In the genomic region with DNA sequence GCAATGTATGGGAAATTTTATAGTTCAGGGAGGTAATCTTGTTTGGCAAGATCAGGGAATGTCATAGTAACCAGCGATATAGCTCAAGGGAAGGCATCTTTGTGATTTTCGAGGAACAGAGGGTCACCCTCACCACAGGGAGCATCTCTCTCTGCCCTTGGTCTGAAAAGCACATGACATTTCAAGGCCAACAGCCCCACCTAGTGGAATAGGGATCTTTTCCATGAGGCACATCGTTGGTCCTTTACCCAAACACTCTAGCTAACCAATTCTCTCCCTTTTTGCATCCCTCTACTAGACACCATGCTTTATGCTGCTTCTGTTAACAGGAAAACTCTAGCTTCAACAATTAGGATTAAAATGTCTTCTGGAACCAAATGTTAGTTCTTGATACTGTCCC, we compare ENCODE assay signal across 9 cellular contexts.
A peak's percentile ranks its signal among the peaks of the same experiment; 100 is the strongest.
DNase-seq lines count a peak whose midpoint lies in the region.
"Had no signal": no experiment of that assay in that cellular context is flagged by ENCODE, and none has a peak within 500 bp of the region (broad histone marks: within the 10 kb centered on the region; RNA-seq: fewer than 3 reads in every experiment).

No MANE protein-coding gene starts in this region.

- H3K36me3 Mint-ChIP-seq in activated naive CD4-positive, alpha-beta T cell treated with anti-CD3 and anti-CD28 coated beads for 36 hours (ENCODE audit: low read depth): peaks cover 20% of the 10 kb centered on the region

- intact Hi-C loops in activated naive CD4-positive, alpha-beta T cell treated with anti-CD3 and anti-CD28 coated beads for 36 hours (cut with micrococcal nuclease): loop anchor here (5.0 kb wide), 2 partner anchors 334 to 1534 kb away; no protein-coding TSS in a partner anchor

- H3K9me3 Mint-ChIP-seq in activated naive CD4-positive, alpha-beta T cell treated with anti-CD3 and anti-CD28 coated beads for 36 hours: peaks cover 35% of the 10 kb centered on the region

- no peaks in the 10 kb centered on the region for H3K4me1 ChIP-seq in HAP-1

- CTCF ChIA-PET in activated naive CD4-positive, alpha-beta T cell treated with anti-CD3 and anti-CD28 coated beads for 36 hours (lab: Charles Lee): interaction anchor here (1.7 kb wide), 1 partner anchor 325 kb away, joined by 3 read pairs; no protein-coding TSS in a partner anchor

- no peak overlapping the region for H3K27ac Mint-ChIP-seq in activated naive CD4-positive, alpha-beta T cell treated with anti-CD3 and anti-CD28 coated beads for 36 hours

- DNase-seq in activated gamma-delta T cell treated with Interleukin-2 at 50 U/mL for 16 hours (peak; percentile 19), activated gamma-delta T cell (lab: John Stamatoyannopoulos, UW) (no peak), HAP-1 (ENCODE audit: low spot score in 2 of 2) (peak; percentile 20 to 67), NCI-H460 (ENCODE audit: extremely low read depth, low read depth) (peak; percentile 54), medulla oblongata (ENCODE audit: extremely low spot score) (peak; percentile 18), ecto neural progenitor cell (ENCODE audit: low spot score) (no peak), T1000 (lab: John Stamatoyannopoulos, UW) (no peak)
- peak; percentile 36 for DNase-seq in activated naive CD4-positive, alpha-beta T cell treated with anti-CD3 and anti-CD28 coated beads for 36 hours

- no peak overlapping the region for H3K4me3 Mint-ChIP-seq in activated naive CD4-positive, alpha-beta T cell treated with anti-CD3 and anti-CD28 coated beads for 36 hours

- in situ Hi-C loops in HAP-1 (cut with MboI; ENCODE audit: low sequenced_read_pairs): no loop called here

- no peak overlapping the region for H3K4me3 ChIP-seq in HAP-1
- H3K4me3 ChIP-seq: thoracic aorta had no signal

- H3K9me3 ChIP-seq in HAP-1: no peaks in the 10 kb centered on the region

- H3K27me3 Mint-ChIP-seq in activated naive CD4-positive, alpha-beta T cell treated with anti-CD3 and anti-CD28 coated beads for 36 hours (ENCODE audit: low read depth): no peaks in the 10 kb centered on the region

- H3K4me1 Mint-ChIP-seq in activated naive CD4-positive, alpha-beta T cell treated with anti-CD3 and anti-CD28 coated beads for 36 hours (ENCODE audit: low read depth): no peaks in the 10 kb centered on the region

- no peaks in the 10 kb centered on the region for H3K27me3 ChIP-seq in HAP-1 (ENCODE audit: low read depth)

- H3K36me3 ChIP-seq in HAP-1 (replicated peaks): no peaks in the 10 kb centered on the region
- H3K36me3 ChIP-seq: thoracic aorta had no signal

Comparison
In these comparisons a context has a peak if more than half of its experiments do, and no peak if none do; other contexts are left out.
1. DNase-seq: peak in activated gamma-delta T cell treated with Interleukin-2 at 50 U/mL for 16 hours (single experiment), HAP-1 (2 of 2), NCI-H460 (single experiment), activated naive CD4-positive, alpha-beta T cell treated with anti-CD3 and anti-CD28 coated beads for 36 hours (single experiment) and medulla oblongata (single experiment); none in activated gamma-delta T cell (single experiment), ecto neural progenitor cell (single experiment) and T1000 (single experiment).